9 cellular contexts compared by ENCODE assay signal in the genomic region with DNA sequence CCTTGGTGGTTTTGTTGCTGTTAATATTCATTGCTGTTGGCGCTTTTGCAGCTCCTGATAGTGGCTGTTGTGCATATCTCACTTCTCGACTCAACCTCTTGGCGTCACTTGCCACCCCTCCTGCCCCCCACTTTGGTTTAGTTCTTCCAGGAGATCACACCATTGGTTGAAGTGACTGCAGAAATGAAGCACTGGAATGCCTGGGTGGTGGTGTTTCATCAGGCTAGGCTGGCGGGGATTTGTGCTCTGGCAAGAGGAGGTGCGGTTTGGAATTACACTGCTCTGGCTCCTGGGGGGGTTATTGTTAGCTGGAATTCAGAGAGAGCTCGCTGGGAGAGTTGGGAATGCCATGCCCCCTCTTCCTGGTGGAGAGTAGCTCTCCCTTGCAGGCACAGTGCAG. TPM values are rescaled to one million over a fixed set of nuclear protein-coding genes. Genes with fewer than 3 reads are reported as not detected.
DNase-seq lines count a peak whose midpoint lies in the region; ATAC-seq and TF ChIP-seq lines count a peak whose summit lies in the region.
"Had no signal": no experiment of that assay in that cellular context is flagged by ENCODE, and none has a peak within 500 bp of the region (broad histone marks: within the 10 kb centered on the region; RNA-seq: fewer than 3 reads in every experiment).

No MANE protein-coding gene starts in this region.

- H3K4me1 ChIP-seq in SK-N-SH (ENCODE audit: control insufficient read depth in 1 of 2, insufficient read depth in 2 of 2, low read depth in 1 of 2, low read length in 1 of 2) (peaks cover 49 to 59% of the 10 kb centered on the region in 2 experiments), suprapubic skin (peaks cover 96% of the 10 kb centered on the region)

- H3K36me3 ChIP-seq in SK-N-SH (replicated peaks in 1 of 2; ENCODE audit: control insufficient read depth in 1 of 2, insufficient read depth in 2 of 2, low read length in 1 of 2) = peaks cover 0 to 8% of the 10 kb centered on the region in 2 experiments
- H3K36me3 ChIP-seq in suprapubic skin = no peaks in the 10 kb centered on the region

- H4K20me1 ChIP-seq in SK-N-SH (ENCODE audit: insufficient read depth) = peaks cover 100% of the 10 kb centered on the region

- H3K27ac Mint-ChIP-seq in immature natural killer cell = peak overlapping the region; percentile 93 to 98 (median 98)

- H3K9ac ChIP-seq in SK-N-SH = no peak overlapping the region

- H3K9me3 ChIP-seq in SK-N-SH (no peaks in the 10 kb centered on the region), suprapubic skin (no peaks in the 10 kb centered on the region)

- no peak overlapping the region for H3K4me3 ChIP-seq in SK-N-SH (ENCODE audit: low read depth in 2 of 2, low read length in 1 of 2)
- peak overlapping the region; percentile 8 for H3K4me3 ChIP-seq in suprapubic skin

- H3K9me2 ChIP-seq in SK-N-SH = no peaks in the 10 kb centered on the region

- CTCF ChIA-PET in SK-N-SH (lab: Yijun Ruan, JAX) = interaction anchor here (0.6 to 1.4 kb wide), 5 partner anchors 9 to 72 kb away, joined by 3 to 5 read pairs (median 5); no protein-coding TSS in a partner anchor

- POLR2A ChIA-PET in SK-N-SH (lab: Yijun Ruan, JAX) = no interaction called here

- no peak overlapping the region for H2AFZ ChIP-seq in SK-N-SH (ENCODE audit: low read depth)

- TF ChIP-seq CTCF in SK-N-SH (IDR thresholded peaks at IDR 0.05) (no peak), suprapubic skin (IDR thresholded peaks at IDR 0.05) (no peak)

- peak overlapping the region; percentile 81 to 92 (median 86) for H3K4me3 Mint-ChIP-seq in immature natural killer cell

- no peaks in the 10 kb centered on the region for H3K27me3 ChIP-seq in SK-N-SH (ENCODE audit: insufficient read depth)
- H3K27me3 ChIP-seq in suprapubic skin = no peaks in the 10 kb centered on the region

- peaks cover 6% of the 10 kb centered on the region for H3F3A ChIP-seq in SK-N-SH (replicated peaks; ENCODE audit: insufficient read depth)

- no peak for ATAC-seq in SK-N-SH treated with all-trans-retinoic acid at 6 μM for 48 hours
- ATAC-seq in GM19328 (IDR thresholded peaks at IDR 0.05; ENCODE audit: unreplicated experiment) = no peak

- H3K27ac ChIP-seq in SK-N-SH (ENCODE audit: low read depth in 2 of 2, low read length in 1 of 2) = no peak overlapping the region
- peak overlapping the region; percentile 72 for H3K27ac ChIP-seq in suprapubic skin

- H3K27me3 Mint-ChIP-seq in immature natural killer cell (ENCODE audit: low read depth in 3 of 3) = peaks cover 11 to 30% (median 24%) of the 10 kb centered on the region in 3 donors

- no peak for TF ChIP-seq POLR2A in suprapubic skin (IDR thresholded peaks at IDR 0.05)

- WGBS in SK-N-SH (ENCODE audit: low lambda C conversion rate) = 85% methylated on average over 5 of the region's 6 CpGs
- WGBS in suprapubic skin = 36% methylated on average over 6 of the region's 6 CpGs

- TF ChIP-seq EP300 in SK-N-SH (IDR thresholded peaks at IDR 0.05; ENCODE audit: borderline replicate concordance in 1 of 2, low read depth in 1 of 2, low read length in 1 of 2) (no peak), suprapubic skin (IDR thresholded peaks at IDR 0.05) (no peak)

- H3K36me3 Mint-ChIP-seq in immature natural killer cell = no peaks in the 10 kb centered on the region

- no peak for TF ChIP-seq RAD21 in SK-N-SH (IDR thresholded peaks at IDR 0.05; ENCODE audit: low read length)

- peak overlapping the region; percentile 43; the same call in 1 of the 2 replicates for H3K4me2 ChIP-seq in SK-N-SH

- peaks cover 100% of the 10 kb centered on the region for H3K79me2 ChIP-seq in SK-N-SH (ENCODE audit: insufficient read depth)

- H3K9me3 Mint-ChIP-seq in immature natural killer cell = no peaks in the 10 kb centered on the region

- H3K4me1 Mint-ChIP-seq in immature natural killer cell = peaks cover 93 to 96% of the 10 kb centered on the region in 2 donors

- DNase-seq in SK-N-SH = no peak
- peak; percentile 95 for DNase-seq in astrocyte of the hippocampus (ENCODE audit: low read depth, low spot score)
- peak; percentile 80 to 83 (median 83) for DNase-seq in immature natural killer cell
- DNase-seq in suprapubic skin (ENCODE audit: low spot score in 2 of 2) = no peak
- DNase-seq in activated gamma-delta T cell (lab: John Stamatoyannopoulos, UW) = no peak
- no peak for DNase-seq in NK-92 (lab: John Stamatoyannopoulos, UW; ENCODE audit: unreplicated experiment)
- DNase-seq: stimulated activated CD4-positive, alpha-beta T cell treated with anti-CD3 and anti-CD28 coated beads, Interleukin-4, amount 100 ng/mL, for 4 hours had no signal

TF ChIP-seq in SK-N-SH, 30 proteins besides CTCF, POLR2A, EP300 and RAD21 (continues in another document):
- no peak for TF ChIP-seq TEAD4 (IDR thresholded peaks at IDR 0.05; ENCODE audit: borderline replicate concordance, insufficient read depth)
- TF ChIP-seq FOXM1 (IDR thresholded peaks at IDR 0.05; ENCODE audit: low read depth) = no peak
- TF ChIP-seq, protein P1, sequence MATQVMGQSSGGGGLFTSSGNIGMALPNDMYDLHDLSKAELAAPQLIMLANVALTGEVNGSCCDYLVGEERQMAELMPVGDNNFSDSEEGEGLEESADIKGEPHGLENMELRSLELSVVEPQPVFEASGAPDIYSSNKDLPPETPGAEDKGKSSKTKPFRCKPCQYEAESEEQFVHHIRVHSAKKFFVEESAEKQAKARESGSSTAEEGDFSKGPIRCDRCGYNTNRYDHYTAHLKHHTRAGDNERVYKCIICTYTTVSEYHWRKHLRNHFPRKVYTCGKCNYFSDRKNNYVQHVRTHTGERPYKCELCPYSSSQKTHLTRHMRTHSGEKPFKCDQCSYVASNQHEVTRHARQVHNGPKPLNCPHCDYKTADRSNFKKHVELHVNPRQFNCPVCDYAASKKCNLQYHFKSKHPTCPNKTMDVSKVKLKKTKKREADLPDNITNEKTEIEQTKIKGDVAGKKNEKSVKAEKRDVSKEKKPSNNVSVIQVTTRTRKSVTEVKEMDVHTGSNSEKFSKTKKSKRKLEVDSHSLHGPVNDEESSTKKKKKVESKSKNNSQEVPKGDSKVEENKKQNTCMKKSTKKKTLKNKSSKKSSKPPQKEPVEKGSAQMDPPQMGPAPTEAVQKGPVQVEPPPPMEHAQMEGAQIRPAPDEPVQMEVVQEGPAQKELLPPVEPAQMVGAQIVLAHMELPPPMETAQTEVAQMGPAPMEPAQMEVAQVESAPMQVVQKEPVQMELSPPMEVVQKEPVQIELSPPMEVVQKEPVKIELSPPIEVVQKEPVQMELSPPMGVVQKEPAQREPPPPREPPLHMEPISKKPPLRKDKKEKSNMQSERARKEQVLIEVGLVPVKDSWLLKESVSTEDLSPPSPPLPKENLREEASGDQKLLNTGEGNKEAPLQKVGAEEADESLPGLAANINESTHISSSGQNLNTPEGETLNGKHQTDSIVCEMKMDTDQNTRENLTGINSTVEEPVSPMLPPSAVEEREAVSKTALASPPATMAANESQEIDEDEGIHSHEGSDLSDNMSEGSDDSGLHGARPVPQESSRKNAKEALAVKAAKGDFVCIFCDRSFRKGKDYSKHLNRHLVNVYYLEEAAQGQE (IDR thresholded peaks at IDR 0.05; ENCODE audit: low read depth, low read length) = no peak
- no peak for TF ChIP-seq POLR2AphosphoS5 (IDR thresholded peaks at IDR 0.05; ENCODE audit: low read depth, low read length)
- no peak for TF ChIP-seq FOXJ3 (CRISPR knock-in tag; IDR thresholded peaks at IDR 0.05)
- TF ChIP-seq TCF12 (IDR thresholded peaks at IDR 0.05) = no peak

TF ChIP-seq in SK-N-SH treated with all-trans-retinoic acid at 6 μM for 48 hours, 23 proteins besides CTCF, POLR2A, EP300 and RAD21:
- TF ChIP-seq, protein P2, sequence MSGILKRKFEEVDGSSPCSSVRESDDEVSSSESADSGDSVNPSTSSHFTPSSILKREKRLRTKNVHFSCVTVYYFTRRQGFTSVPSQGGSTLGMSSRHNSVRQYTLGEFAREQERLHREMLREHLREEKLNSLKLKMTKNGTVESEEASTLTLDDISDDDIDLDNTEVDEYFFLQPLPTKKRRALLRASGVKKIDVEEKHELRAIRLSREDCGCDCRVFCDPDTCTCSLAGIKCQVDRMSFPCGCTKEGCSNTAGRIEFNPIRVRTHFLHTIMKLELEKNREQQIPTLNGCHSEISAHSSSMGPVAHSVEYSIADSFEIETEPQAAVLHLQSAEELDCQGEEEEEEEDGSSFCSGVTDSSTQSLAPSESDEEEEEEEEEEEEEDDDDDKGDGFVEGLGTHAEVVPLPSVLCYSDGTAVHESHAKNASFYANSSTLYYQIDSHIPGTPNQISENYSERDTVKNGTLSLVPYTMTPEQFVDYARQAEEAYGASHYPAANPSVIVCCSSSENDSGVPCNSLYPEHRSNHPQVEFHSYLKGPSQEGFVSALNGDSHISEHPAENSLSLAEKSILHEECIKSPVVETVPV (CRISPR knock-in tag; IDR thresholded peaks at IDR 0.05) = no peak
- no peak for TF ChIP-seq ZNF565 (CRISPR knock-in tag; conservative IDR thresholded peaks at IDR 0.05; ENCODE audit: low read depth)
- TF ChIP-seq, protein P3, sequence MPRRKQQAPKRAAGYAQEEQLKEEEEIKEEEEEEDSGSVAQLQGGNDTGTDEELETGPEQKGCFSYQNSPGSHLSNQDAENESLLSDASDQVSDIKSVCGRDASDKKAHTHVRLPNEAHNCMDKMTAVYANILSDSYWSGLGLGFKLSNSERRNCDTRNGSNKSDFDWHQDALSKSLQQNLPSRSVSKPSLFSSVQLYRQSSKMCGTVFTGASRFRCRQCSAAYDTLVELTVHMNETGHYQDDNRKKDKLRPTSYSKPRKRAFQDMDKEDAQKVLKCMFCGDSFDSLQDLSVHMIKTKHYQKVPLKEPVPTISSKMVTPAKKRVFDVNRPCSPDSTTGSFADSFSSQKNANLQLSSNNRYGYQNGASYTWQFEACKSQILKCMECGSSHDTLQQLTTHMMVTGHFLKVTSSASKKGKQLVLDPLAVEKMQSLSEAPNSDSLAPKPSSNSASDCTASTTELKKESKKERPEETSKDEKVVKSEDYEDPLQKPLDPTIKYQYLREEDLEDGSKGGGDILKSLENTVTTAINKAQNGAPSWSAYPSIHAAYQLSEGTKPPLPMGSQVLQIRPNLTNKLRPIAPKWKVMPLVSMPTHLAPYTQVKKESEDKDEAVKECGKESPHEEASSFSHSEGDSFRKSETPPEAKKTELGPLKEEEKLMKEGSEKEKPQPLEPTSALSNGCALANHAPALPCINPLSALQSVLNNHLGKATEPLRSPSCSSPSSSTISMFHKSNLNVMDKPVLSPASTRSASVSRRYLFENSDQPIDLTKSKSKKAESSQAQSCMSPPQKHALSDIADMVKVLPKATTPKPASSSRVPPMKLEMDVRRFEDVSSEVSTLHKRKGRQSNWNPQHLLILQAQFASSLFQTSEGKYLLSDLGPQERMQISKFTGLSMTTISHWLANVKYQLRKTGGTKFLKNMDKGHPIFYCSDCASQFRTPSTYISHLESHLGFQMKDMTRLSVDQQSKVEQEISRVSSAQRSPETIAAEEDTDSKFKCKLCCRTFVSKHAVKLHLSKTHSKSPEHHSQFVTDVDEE (CRISPR knock-in tag; IDR thresholded peaks at IDR 0.05) = no peak

RNA-seq across cellular contexts. Expression of a gene that starts 11.5 kb away (rescaled TPM):
- 18.5 and 26.3 TPM in 2 replicates for polyA plus RNA-seq in SK-N-SH (2012; rRNA removed)
- polyA plus RNA-seq in SK-N-SH (2012; cell fraction: cytosol; rRNA removed) = 17.5 and 22.0 TPM in 2 replicates
- polyA plus RNA-seq in SK-N-SH (2012; cell fraction: nucleus; rRNA removed) = 84.2 and 122 TPM in 2 replicates
- 10 to 100 TPM in 1 of 3 donors, 1 to 10 TPM in 2; 2.0 to 48.1 (median 9.6) TPM for polyA plus RNA-seq in immature natural killer cell
- 100 to 1,000 TPM; 153 to 286 (median 240) TPM for total RNA-seq in suprapubic skin

Comparison
In these comparisons a context has a peak if more than half of its experiments do, and no peak if none do; other contexts are left out.
1. DNase-seq: peak in astrocyte of the hippocampus (single experiment) and immature natural killer cell (3 of 3); none in SK-N-SH (single experiment), suprapubic skin (0 of 2), activated gamma-delta T cell (single experiment) and NK-92 (single experiment).